Comparison of ENCODE assay signal across 1 cellular context in genomic region chr11:111601979-111602864, GRCh38.
TF ChIP-seq lines count a peak whose summit lies in the region.

Gene SIK2, plus strand, starts transcription at chr11:111602449. Its CDS starts 115 bp downstream, at chr11:111602564.

TF ChIP-seq in K562, 482 proteins besides CTCF, POLR2A, EP300 and RAD21 (continued from another document):
- TF ChIP-seq ZMIZ1 (IDR thresholded peaks at IDR 0.05; ENCODE audit: low read depth in 2 of 2, low read length in 2 of 2) (no peak), MCM5 (IDR thresholded peaks at IDR 0.05; ENCODE audit: low read depth) (no peak), E2F3 (CRISPR knock-in tag; IDR thresholded peaks at IDR 0.05) (peak; percentile 97), E2F8 (IDR thresholded peaks at IDR 0.05; ENCODE audit: low read depth, partially characterized antibody) (peak; percentile 96), ETS1 (conservative IDR thresholded peaks at IDR 0.05; ENCODE audit: control insufficient read depth, low read depth, low read length) (0 out of 2 replicates have a peak, but pooled peaks have one; percentile 51), MYC (IDR thresholded peaks at IDR 0.05; ENCODE audit: low read depth, low read length) (peak; percentile 69), MYC (CRISPR knock-in tag; IDR thresholded peaks at IDR 0.05; ENCODE audit: borderline replicate concordance, low read depth) (no peak), ESRRA (IDR thresholded peaks at IDR 0.05; ENCODE audit: borderline replicate concordance, low read depth) (peak; percentile 50; the same call in 1 of the 2 replicates), POLR2B (IDR thresholded peaks at IDR 0.05; ENCODE audit: low read depth, partially characterized antibody) (no peak), ZNF197 (CRISPR knock-in tag; IDR thresholded peaks at IDR 0.05; ENCODE audit: low read depth) (no peak), ZNF224 (CRISPR knock-in tag; IDR thresholded peaks at IDR 0.05) (no peak), SREBF1 (IDR thresholded peaks at IDR 0.05; ENCODE audit: borderline replicate concordance, low read depth, low read length) (0 out of 2 replicates have a peak, but pooled peaks have one; percentile 59), NUFIP1 (IDR thresholded peaks at IDR 0.05; ENCODE audit: partially characterized antibody) (no peak), ZFX (CRISPR knock-in tag; IDR thresholded peaks at IDR 0.05) (peak; percentile 79), ZNF695 (CRISPR knock-in tag; IDR thresholded peaks at IDR 0.05) (no peak), GMEB1 (CRISPR knock-in tag; IDR thresholded peaks at IDR 0.05) (peak; percentile 66; the same call in 1 of the 2 replicates), PHF21A (IDR thresholded peaks at IDR 0.05; ENCODE audit: borderline replicate concordance, low read depth) (no peak), HCFC1 (IDR thresholded peaks at IDR 0.05; ENCODE audit: low read depth, low read length) (peak; percentile 43; the same call in 1 of the 2 replicates), HNRNPL (IDR thresholded peaks at IDR 0.05; ENCODE audit: low read depth, low read length) (peak; percentile 65), ZNF431 (CRISPR knock-in tag; IDR thresholded peaks at IDR 0.05) (0 out of 2 replicates have a peak, but pooled peaks have one; percentile 35), CREB3L1 (IDR thresholded peaks at IDR 0.05; ENCODE audit: borderline replicate concordance, low read depth) (0 out of 2 replicates have a peak, but pooled peaks have one; percentile 50), ELF4 (CRISPR knock-in tag; IDR thresholded peaks at IDR 0.05) (no peak), ETV1 (tag; conservative IDR thresholded peaks at IDR 0.05; ENCODE audit: low read depth) (peak; percentile 68), ZHX1 (conservative IDR thresholded peaks at IDR 0.05; ENCODE audit: low read length) (no peak), CBX8 (IDR thresholded peaks at IDR 0.05; ENCODE audit: borderline replicate concordance, extremely low read depth, low read depth, low read length, poor library complexity, severe bottlenecking) (no peak), THRAP3 (IDR thresholded peaks at IDR 0.05; ENCODE audit: borderline replicate concordance) (no peak), NR3C1 (CRISPR knock-in tag; IDR thresholded peaks at IDR 0.05) (peak; percentile 26; the same call in 1 of the 2 replicates), CTBP1 (IDR thresholded peaks at IDR 0.05; ENCODE audit: borderline replicate concordance) (peak; percentile 90), NCOR1 (IDR thresholded peaks at IDR 0.05) (no peak), SIN3A (IDR thresholded peaks at IDR 0.05; ENCODE audit: borderline replicate concordance in 2 of 2, control insufficient read depth in 1 of 2, low read depth in 2 of 2, low read length in 2 of 2) (0 out of 4 replicates have a peak, but pooled peaks have one; percentile 34 to 54), MEIS2 (IDR thresholded peaks at IDR 0.05; ENCODE audit: partially characterized antibody) (no peak)
